ENCODE assay signal across 26 cellular contexts in genomic region chr6:33581186-33581585, GRCh38.
"Had no signal": no experiment of that assay in that cellular context is flagged by ENCODE, and none has a peak within 500 bp of the region (broad histone marks: within the 10 kb centered on the region; RNA-seq: fewer than 3 reads in every experiment).

No MANE protein-coding gene starts in this region.

- H3K4me3 ChIP-seq: lower lobe of right lung, mucosa of descending colon, ovary, upper lobe of right lung had no signal

- H3K27ac ChIP-seq: right lobe of liver had no signal

- DNase-seq: hippocampal formation; kidney glomerular epithelial cell; left cardiac atrium; left ventricle myocardium superior; lower lobe of right lung; mammary epithelial cell; mesendoderm; naive thymus-derived CD4-positive, alpha-beta T cell; ovary; right lobe of liver; stimulated activated CD4-positive, alpha-beta T cell treated with anti-CD3 and anti-CD28 coated beads, Interleukin-4, amount 100 ng/mL, for 24 hours; stimulated activated naive CD4-positive, alpha-beta T cell; tibial artery; trophoblast cell; upper lobe of right lung had no signal

- FAIRE-seq: keratinocyte, urothelium cell line had no signal

- ATAC-seq: left lobe of liver; lower lobe of right lung; mucosa of descending colon; naive thymus-derived CD4-positive, alpha-beta T cell; natural killer cell treated with Interleukin-12 subunit alpha and Interleukin-12 subunit beta and Interleukin-15 and Interleukin-18, amount 100 ng/mL, for 72 hours; right lobe of liver; stimulated activated effector memory CD8-positive, alpha-beta T cell treated with anti-CD3 and anti-CD28 coated beads, Interleukin-12 subunit alpha, Interleukin-12 subunit beta, amount 100 ng/mL, for 72 hours; upper lobe of right lung had no signal

- H3K27ac Mint-ChIP-seq: mesothelial cell of epicardium had no signal

- H3K27me3 ChIP-seq: ovary, right atrium auricular region, right lobe of liver, suprapubic skin, tibial artery, upper lobe of right lung had no signal

- H3K36me3 ChIP-seq: ovary, right lobe of liver had no signal

- H3K9me3 ChIP-seq: lower lobe of right lung, mucosa of descending colon, ovary, right atrium auricular region, right lobe of liver, suprapubic skin, thoracic aorta, tibial artery, upper lobe of right lung had no signal

- H3K27me3 Mint-ChIP-seq: naive thymus-derived CD4-positive, alpha-beta T cell; natural killer cell treated with Interleukin-12 subunit alpha and Interleukin-12 subunit beta and Interleukin-15 and Interleukin-18, amount 100 ng/mL, for 72 hours; stimulated activated naive CD8-positive, alpha-beta T cell treated with anti-CD3 and anti-CD28 coated beads, Interleukin-15, Interleukin-2, amounts not matched to agents 100 ng/mL and 50 ng/mL, for 24 hours had no signal
